ENCODE assay signal across 8 cellular contexts in genomic region chr13:30572859-30573275, GRCh38. TPM values are rescaled to one million over a fixed set of nuclear protein-coding genes. Genes with fewer than 3 reads are reported as not detected.
DNase-seq lines count a peak whose midpoint lies in the region; ATAC-seq and TF ChIP-seq lines count a peak whose summit lies in the region.

No MANE protein-coding gene starts in this region.

- H3K4me1 ChIP-seq in Karpas-422 (ENCODE audit: low read length) (peaks cover 30% of the 10 kb centered on the region), heart left ventricle (peaks cover 0 to 57% (median 15%) of the 10 kb centered on the region in 12 donors)

- peak in 6 of 12 donors; percentile 35 to 52 (median 42) for TF ChIP-seq CTCF in heart left ventricle (IDR thresholded peaks at IDR 0.05)

- H3K4me1 Mint-ChIP-seq in activated T-helper 17 cell treated with anti-CD3 and anti-CD28 coated beads, Interleukin-2, amount 50 U/mL, for 72 hours, result peaks cover 24% of the 10 kb centered on the region

- H3K27ac ChIP-seq in Karpas-422 (ENCODE audit: low read length) (no peak overlapping the region), heart left ventricle (peak overlapping the region in 11 of 12 donors; percentile 1 to 82 (median 53))

- H4K20me1 ChIP-seq in Karpas-422 (ENCODE audit: insufficient read depth, low read depth, low read length), result no peaks in the 10 kb centered on the region

- intact Hi-C loops in heart left ventricle (cut with DNase I), result loop anchor here in 6 of 10 donors (2.0 to 10.0 kb wide), 8 partner anchors 44 to 438 kb away; partner anchors contain the start of genes USPL1 (in 4 of the 6) and HMGB1 (in 2 of the 6)

- no peaks in the 10 kb centered on the region for H3K79me2 ChIP-seq in Karpas-422 (ENCODE audit: low read length)

- H2AFZ ChIP-seq in Karpas-422 (ENCODE audit: low read length), result peak overlapping the region; percentile 63; the same call in 1 of the 2 replicates

- no peaks in the 10 kb centered on the region for H3K9me3 Mint-ChIP-seq in activated T-helper 17 cell treated with anti-CD3 and anti-CD28 coated beads, Interleukin-2, amount 50 U/mL, for 72 hours

- no peaks in the 10 kb centered on the region for H3K9me3 ChIP-seq in Karpas-422 (ENCODE audit: low read length)
- H3K9me3 ChIP-seq in heart left ventricle, result no peaks in the 10 kb centered on the region

- H3K27me3 Mint-ChIP-seq in activated T-helper 17 cell treated with anti-CD3 and anti-CD28 coated beads, Interleukin-2, amount 50 U/mL, for 72 hours, result no peaks in the 10 kb centered on the region

- peak; percentile 44 for ATAC-seq in GM19452 (IDR thresholded peaks at IDR 0.05; ENCODE audit: unreplicated experiment)
- no peak for ATAC-seq in activated T-helper 17 cell treated with anti-CD3 and anti-CD28 coated beads, Interleukin-2, amount 50 U/mL, for 72 hours (replicated peaks)
- peak in 3 of 4 donors; percentile 59 to 81 (median 62) for ATAC-seq in heart left ventricle
- no peak for ATAC-seq in HG03571 (IDR thresholded peaks at IDR 0.05; ENCODE audit: unreplicated experiment)

- peak overlapping the region; percentile 71 for H3K4me3 Mint-ChIP-seq in activated T-helper 17 cell treated with anti-CD3 and anti-CD28 coated beads, Interleukin-2, amount 50 U/mL, for 72 hours

- H3K27me3 ChIP-seq in Karpas-422 (ENCODE audit: low read length) (no peaks in the 10 kb centered on the region), heart left ventricle (no peaks in the 10 kb centered on the region)

- no peak for TF ChIP-seq POLR2A in heart left ventricle (IDR thresholded peaks at IDR 0.05)

- H3K4me3 ChIP-seq in Karpas-422 (ENCODE audit: low read length) (peak overlapping the region; percentile 45), heart left ventricle (peak overlapping the region in 10 of 12 donors; percentile 28 to 56 (median 42)), skeletal muscle cell (ENCODE audit: low read depth, low read length) (peak overlapping the region; percentile 27)

- peak overlapping the region; percentile 41 for H3K9ac ChIP-seq in Karpas-422 (ENCODE audit: low read length)

- H3K9me2 ChIP-seq in Karpas-422 (replicated peaks; ENCODE audit: insufficient read depth, low read length), result no peaks in the 10 kb centered on the region

- peak overlapping the region; percentile 66 for H3K27ac Mint-ChIP-seq in activated T-helper 17 cell treated with anti-CD3 and anti-CD28 coated beads, Interleukin-2, amount 50 U/mL, for 72 hours

- H3K36me3 ChIP-seq in Karpas-422 (ENCODE audit: insufficient read depth, low read length), result no peaks in the 10 kb centered on the region
- no peaks in the 10 kb centered on the region for H3K36me3 ChIP-seq in heart left ventricle

- peak overlapping the region; percentile 67 for H3K4me2 ChIP-seq in Karpas-422 (ENCODE audit: low read depth, low read length, poor library complexity, severe bottlenecking)

- H3K36me3 Mint-ChIP-seq in activated T-helper 17 cell treated with anti-CD3 and anti-CD28 coated beads, Interleukin-2, amount 50 U/mL, for 72 hours (ENCODE audit: low read depth), result no peaks in the 10 kb centered on the region

- DNase-seq in DMS79 (lab: John Stamatoyannopoulos, UW) (peak; percentile 21), Karpas-422 (peak; percentile 71), heart left ventricle (peak in 1 of 5 donors; percentile 17), skeletal muscle cell (ENCODE audit: low read depth) (peak; percentile 11), SIG-M5 treated with dmso at 0.1 percent for 504 hours (lab: John Stamatoyannopoulos, UW; ENCODE audit: unreplicated experiment) (no peak)

- WGBS in heart left ventricle, 4 donors, result 0 to 2% (median 0%) methylated on average over 1 of the region's 1 CpG

RNA-seq across cellular contexts. Expression of gene USPL1, which starts 44.9 kb away (rescaled TPM):
- 12.8 and 18.4 TPM in 2 replicates for total RNA-seq in Karpas-422 (2014; rRNA removed; shearing (Covaris generic); ENCODE audit: low replicate concordance)
- total RNA-seq in activated T-helper 17 cell treated with anti-CD3 and anti-CD28 coated beads, Interleukin-2, amount 50 U/mL, for 72 hours, result 10 to 100 TPM; 17.3 to 18.6 TPM
- 10 to 100 TPM in 6 of 9 donors, 1 to 10 TPM in 3; 9.0 to 14.3 (median 10.2) TPM for total RNA-seq in heart left ventricle
- 1 to 10 TPM; 4.5 to 8.0 TPM for polyA plus RNA-seq in heart left ventricle

Comparison
In these comparisons a context has a peak if more than half of its experiments do, and no peak if none do; other contexts are left out.
1. ATAC-seq: peak in GM19452 (single experiment) and heart left ventricle (3 of 4); none in activated T-helper 17 cell treated with anti-CD3 and anti-CD28 coated beads, Interleukin-2, amount 50 U/mL, for 72 hours (single experiment) and HG03571 (single experiment).
2. Peak in every context shown above with its lines, with median percentiles within 50 percentile points of each other: H3K4me3 ChIP-seq.